Comparison of ENCODE assay signal across 30 cellular contexts in the genomic region with DNA sequence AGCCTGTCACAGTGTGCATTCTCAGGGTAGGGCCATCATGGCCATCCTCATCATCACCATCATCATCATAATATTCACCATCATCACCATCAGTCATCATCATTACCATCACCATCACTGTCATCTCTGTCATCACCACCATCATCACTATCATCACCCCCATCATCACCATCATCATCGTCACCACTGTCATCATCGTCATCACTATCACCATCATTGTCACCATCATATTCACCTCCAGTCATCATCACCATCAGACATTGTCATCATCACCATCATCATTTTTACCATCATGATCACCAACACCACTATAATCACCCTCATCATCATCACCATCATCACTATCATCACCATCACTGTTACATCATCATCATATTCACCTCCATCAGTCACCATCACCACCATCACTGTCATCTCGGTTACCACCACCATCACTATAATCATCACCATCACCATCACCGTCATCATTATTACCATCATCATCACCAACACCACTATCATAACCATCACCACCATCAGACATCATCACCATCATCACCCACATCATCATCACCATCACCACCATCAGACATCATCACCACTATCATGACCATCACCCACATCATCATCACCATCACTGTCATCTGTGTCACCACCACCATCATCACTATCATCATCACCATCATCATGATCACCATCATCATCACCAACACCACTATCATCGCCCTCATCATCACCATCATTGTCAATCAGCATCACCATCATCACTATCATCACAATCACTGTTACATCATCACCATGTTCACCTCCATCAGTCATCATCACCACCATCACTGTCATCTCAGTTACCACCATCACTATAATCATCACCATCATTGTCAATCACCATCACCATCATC.
"Had no signal": no experiment of that assay in that cellular context is flagged by ENCODE, and none has a peak within 500 bp of the region (broad histone marks: within the 10 kb centered on the region; RNA-seq: fewer than 3 reads in every experiment).

No MANE protein-coding gene starts in this region.

- H3K27ac ChIP-seq: left lung, lower lobe of right lung, neural progenitor cell, neutrophil, ovary, right atrium auricular region, right lobe of liver, stomach, testis, transverse colon, vagina had no signal

- H3K4me3 Mint-ChIP-seq: immature natural killer cell; naive thymus-derived CD8-positive, alpha-beta T cell; nephron; neural progenitor cell; stimulated activated naive B cell treated with anti-CD40 and anti-IgM and Interleukin-4, amounts not matched to agents 10 μg/mL and 1 μg/mL and 100 μg/mL, for 72 hours had no signal

- H2AFZ ChIP-seq: neural progenitor cell had no signal

- H3K36me3 ChIP-seq: left lung, lower lobe of right lung, neural progenitor cell, neutrophil, ovary, right atrium auricular region, right lobe of liver, stomach, thyroid gland, transverse colon, upper lobe of left lung, vagina had no signal

- H3K27me3 ChIP-seq: left lung, neural progenitor cell, neutrophil, ovary, right atrium auricular region, right lobe of liver, stomach, testis, thyroid gland, transverse colon, upper lobe of left lung, vagina had no signal

- H3K4me3 ChIP-seq: left lung, lower lobe of right lung, neural progenitor cell, ovary, right atrium auricular region, right lobe of liver, smooth muscle cell, stomach, testis, thyroid gland, transverse colon, upper lobe of left lung, vagina had no signal

- H3K4me1 Mint-ChIP-seq: immature natural killer cell; stimulated activated naive B cell treated with anti-CD40 and anti-IgM and Interleukin-4, amounts not matched to agents 10 μg/mL and 1 μg/mL and 100 μg/mL, for 72 hours had no signal

- ATAC-seq: left colon; left lung; lower lobe of right lung; naive thymus-derived CD8-positive, alpha-beta T cell; stimulated activated naive B cell treated with anti-CD40 and anti-IgM and Interleukin-4, amounts not matched to agents 10 μg/mL and 1 μg/mL and 100 μg/mL, for 72 hours; stimulated activated naive CD8-positive, alpha-beta T cell treated with anti-CD3 and anti-CD28 coated beads, Interleukin-15, Interleukin-2, amounts not matched to agents 100 U/mL and 50 U/mL, for 24 hours had no signal

- H3K4me2 ChIP-seq: neural progenitor cell, smooth muscle cell had no signal

- DNase-seq: immature natural killer cell; left colon; lower lobe of right lung; mammary epithelial cell; mesenchymal stem cell; naive thymus-derived CD8-positive, alpha-beta T cell; occipital lobe; stimulated activated CD4-positive, alpha-beta T cell treated with anti-CD3 and anti-CD28 coated beads, Interleukin-1b, Interleukin-23, amount 100 ng/mL, for 48 hours; stimulated activated CD4-positive, alpha-beta T cell treated with anti-CD3 and anti-CD28 coated beads, Interleukin-2, amount 100 ng/mL, for 48 hours; stimulated activated CD4-positive, alpha-beta T cell treated with anti-CD3 and anti-CD28 coated beads, Interleukin-4, amount 100 ng/mL, for 4 hours; stimulated activated CD8-positive, alpha-beta memory T cell treated with anti-CD3 and anti-CD28 coated beads, Interleukin-4, amount 100 ng/mL, for 48 hours; stimulated activated naive B cell treated with anti-CD40 and anti-IgM and Interleukin-4, amounts not matched to agents 10 μg/mL and 1 μg/mL and 100 μg/mL, for 72 hours; stimulated activated naive CD8-positive, alpha-beta T cell treated with anti-CD3 and anti-CD28 coated beads, Interleukin-15, Interleukin-2, amounts not matched to agents 100 U/mL and 50 U/mL, for 24 hours; stomach; testis; transverse colon; upper lobe of left lung had no signal

- H3K9me3 ChIP-seq: left lung, lower lobe of right lung, neutrophil, ovary, right atrium auricular region, right lobe of liver, stomach, testis, thyroid gland, transverse colon, upper lobe of left lung, vagina had no signal

- H3K27ac Mint-ChIP-seq: neural progenitor cell; progenitor cell of endocrine pancreas; stimulated activated naive B cell treated with anti-CD40 and anti-IgM and Interleukin-4, amounts not matched to agents 10 μg/mL and 1 μg/mL and 100 μg/mL, for 72 hours had no signal

- H3K27me3 Mint-ChIP-seq: progenitor cell of endocrine pancreas had no signal

- FAIRE-seq: islet of Langerhans, kidney had no signal

- H3K36me3 Mint-ChIP-seq: neural progenitor cell had no signal
